33 cellular contexts compared by ENCODE assay signal in genomic region chr11:103610435-103610834, GRCh38.
"Had no signal": no experiment of that assay in that cellular context is flagged by ENCODE, and none has a peak within 500 bp of the region (broad histone marks: within the 10 kb centered on the region; RNA-seq: fewer than 3 reads in every experiment).

No MANE protein-coding gene starts in this region.

- ATAC-seq: activated CD8-positive, alpha-beta memory T cell treated with anti-CD3 and anti-CD28 coated beads, Interleukin-2, amount 10 ng/mL, durations not matched to agents 7 days and 5 days; body of pancreas; Panc1 had no signal

- H3K9ac ChIP-seq: SK-N-SH had no signal

- H3K4me3 ChIP-seq: adrenal gland, body of pancreas, breast epithelium, SJSA1 had no signal

- H3K4me2 ChIP-seq: SK-N-SH had no signal

- H3K36me3 ChIP-seq: adrenal gland, breast epithelium, SJSA1 had no signal

- H3K4me1 Mint-ChIP-seq: activated B cell treated with CpG ODN at 0.5 μM for 24 hours; activated CD4-positive, alpha-beta memory T cell treated with anti-CD3 and anti-CD28 coated beads, Interleukin-2, amount 10 ng/mL, durations not matched to agents 7 days and 5 days; activated CD8-positive, alpha-beta memory T cell treated with anti-CD3 and anti-CD28 coated beads, Interleukin-2, amount 10 ng/mL, durations not matched to agents 7 days and 5 days; activated naive CD4-positive, alpha-beta T cell treated with anti-CD3 and anti-CD28 coated beads, Interleukin-2, amount 50 U/mL, for 24 hours; activated naive CD8-positive, alpha-beta T cell treated with anti-CD3 and anti-CD28 coated beads, Interleukin-2, amount 10 ng/mL, durations not matched to agents 7 days and 5 days had no signal

- H3K27ac Mint-ChIP-seq: activated B cell treated with CpG ODN at 0.5 μM for 24 hours; activated CD4-positive, alpha-beta memory T cell treated with anti-CD3 and anti-CD28 coated beads, Interleukin-2, amount 10 ng/mL, durations not matched to agents 7 days and 5 days; activated CD8-positive, alpha-beta memory T cell treated with anti-CD3 and anti-CD28 coated beads, Interleukin-2, amount 10 ng/mL, durations not matched to agents 7 days and 5 days; activated naive CD4-positive, alpha-beta T cell treated with anti-CD3 and anti-CD28 coated beads, Interleukin-2, amount 50 U/mL, for 24 hours; activated naive CD8-positive, alpha-beta T cell treated with anti-CD3 and anti-CD28 coated beads, Interleukin-2, amount 10 ng/mL, durations not matched to agents 7 days and 5 days had no signal

- H3K27me3 Mint-ChIP-seq: activated B cell treated with CpG ODN at 0.5 μM for 24 hours had no signal

- H3K9me3 ChIP-seq: adrenal gland, body of pancreas, breast epithelium, SJSA1, SK-N-SH had no signal

- H3K27ac ChIP-seq: adrenal gland, body of pancreas, breast epithelium, VCaP had no signal

- H3K4me3 Mint-ChIP-seq: activated B cell treated with CpG ODN at 0.5 μM for 24 hours; activated CD4-positive, alpha-beta memory T cell treated with anti-CD3 and anti-CD28 coated beads, Interleukin-2, amount 10 ng/mL, durations not matched to agents 7 days and 5 days; activated CD8-positive, alpha-beta memory T cell treated with anti-CD3 and anti-CD28 coated beads, Interleukin-2, amount 10 ng/mL, durations not matched to agents 7 days and 5 days; activated naive CD4-positive, alpha-beta T cell treated with anti-CD3 and anti-CD28 coated beads, Interleukin-2, amount 50 U/mL, for 24 hours; activated naive CD8-positive, alpha-beta T cell treated with anti-CD3 and anti-CD28 coated beads, Interleukin-2, amount 10 ng/mL, durations not matched to agents 7 days and 5 days had no signal

- H3K36me3 Mint-ChIP-seq: activated CD8-positive, alpha-beta memory T cell treated with anti-CD3 and anti-CD28 coated beads, Interleukin-2, amount 10 ng/mL, durations not matched to agents 7 days and 5 days; activated naive CD4-positive, alpha-beta T cell treated with anti-CD3 and anti-CD28 coated beads, Interleukin-2, amount 50 U/mL, for 24 hours; activated naive CD8-positive, alpha-beta T cell treated with anti-CD3 and anti-CD28 coated beads, Interleukin-2, amount 10 ng/mL, durations not matched to agents 7 days and 5 days had no signal

- H3K9me3 Mint-ChIP-seq: activated B cell treated with CpG ODN at 0.5 μM for 24 hours; activated CD4-positive, alpha-beta memory T cell treated with anti-CD3 and anti-CD28 coated beads, Interleukin-2, amount 10 ng/mL, durations not matched to agents 7 days and 5 days; activated naive CD4-positive, alpha-beta T cell treated with anti-CD3 and anti-CD28 coated beads, Interleukin-2, amount 50 U/mL, for 24 hours; activated naive CD8-positive, alpha-beta T cell treated with anti-CD3 and anti-CD28 coated beads, Interleukin-2, amount 10 ng/mL, durations not matched to agents 7 days and 5 days had no signal

- H3K27me3 ChIP-seq: adrenal gland, body of pancreas, breast epithelium, SJSA1 had no signal

- H3K4me1 ChIP-seq: adrenal gland, body of pancreas, breast epithelium had no signal

- DNase-seq: activated B cell treated with CpG ODN at 0.5 μM for 24 hours; activated CD4-positive, alpha-beta memory T cell treated with anti-CD3 and anti-CD28 coated beads, Interleukin-2, amount 10 ng/mL, durations not matched to agents 7 days and 5 days; activated CD4-positive, alpha-beta T cell treated with anti-CD3 and anti-CD28 coated beads for 1 hour; activated CD4-positive, alpha-beta T cell treated with anti-CD3 and anti-CD28 coated beads for 48 hours; activated CD8-positive, alpha-beta memory T cell treated with anti-CD3 and anti-CD28 coated beads for 24 hours; activated CD8-positive, alpha-beta memory T cell treated with anti-CD3 and anti-CD28 coated beads, Interleukin-2, amount 10 ng/mL, durations not matched to agents 7 days and 5 days; activated CD8-positive, alpha-beta memory T cell treated with anti-CD3 and anti-CD28 coated beads, Interleukin-2, amount 50 U/mL, for 48 hours; activated gamma-delta T cell; activated naive CD4-positive, alpha-beta T cell treated with Interleukin-2 at 50 U/mL for 16 hours; activated naive CD8-positive, alpha-beta T cell treated with anti-CD3 and anti-CD28 coated beads, Interleukin-2, amount 10 ng/mL, durations not matched to agents 7 days and 5 days; activated T-cell treated with anti-CD3 and anti-CD28 coated beads, Interleukin-2, amount 50 U/mL, for 48 hours; adrenal gland; body of pancreas; Karpas-422; KBM-7; MM.1S; MV-4-11; NCI-H1092; NCI-H1436 treated with DMSO at 0.1 percent for 48 hours; NCI-H1694 treated with DMSO at 0.1 percent for 48 hours; NCI-H2029; NCI-H345; NCI-H524 treated with DMSO at 0.1 percent for 48 hours; SHP77 treated with DMSO at 0.1 percent for 48 hours; SK-N-SH; T-helper 1 cell; T-helper 2 cell; T-helper 9 cell had no signal
